7 cellular contexts compared by ENCODE assay signal in the genomic region with DNA sequence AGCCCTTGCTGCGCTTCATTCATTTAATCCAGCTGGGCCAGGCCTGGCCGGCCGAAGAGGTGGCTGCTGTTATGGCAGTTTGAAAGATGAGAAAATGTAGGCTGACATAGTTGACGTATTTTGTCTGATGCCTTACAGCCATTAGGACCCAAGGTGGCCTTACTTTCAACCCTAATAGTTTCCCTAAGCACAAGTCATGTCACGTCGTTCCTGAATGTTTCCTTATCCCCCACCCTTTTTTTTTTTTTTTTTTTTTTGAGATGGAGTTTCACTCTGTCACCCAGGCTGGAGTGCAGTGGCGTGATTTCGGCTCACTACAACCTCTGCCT. TPM values are rescaled to one million over a fixed set of nuclear protein-coding genes. Genes with fewer than 3 reads are reported as not detected.
DNase-seq lines count a peak whose midpoint lies in the region; ATAC-seq and TF ChIP-seq lines count a peak whose summit lies in the region.

No MANE protein-coding gene starts in this region.

- H3K4me1 ChIP-seq in iPS DF 6.9 (ENCODE audit: control insufficient read depth, insufficient read depth, low read length) = no peaks in the 10 kb centered on the region

- no peak for ATAC-seq in activated CD8-positive, alpha-beta T cell treated with anti-CD3 and anti-CD28 coated beads for 36 hours
- no peak for ATAC-seq in stimulated activated memory B cell treated with anti-CD40 and anti-IgM and Interleukin-4, amounts not matched to agents 10 μg/mL and 1 μg/mL and 100 μg/mL, for 72 hours
- ATAC-seq in GM21529 (IDR thresholded peaks at IDR 0.05; ENCODE audit: unreplicated experiment) = no peak

- POLR2A ChIA-PET in activated CD8-positive, alpha-beta T cell treated with anti-CD3 and anti-CD28 coated beads for 36 hours (lab: Charles Lee) = interaction anchor here (1.0 to 2.0 kb wide), 3 partner anchors 105 to 235 kb away, joined by 3 to 4 read pairs (median 4); a partner anchor contains a TSS

- H3K27me3 ChIP-seq in iPS DF 6.9 (ENCODE audit: control insufficient read depth, insufficient read depth, low read length) = no peaks in the 10 kb centered on the region

- intact Hi-C loops in activated CD8-positive, alpha-beta T cell treated with anti-CD3 and anti-CD28 coated beads for 36 hours (cut with micrococcal nuclease) = loop anchor here (5.0 kb wide), 1 partner anchor 217 kb away; a partner anchor contains a TSS

- DNase-seq in HFFc6 = no peak
- no peak for DNase-seq in activated CD8-positive, alpha-beta T cell treated with anti-CD3 and anti-CD28 coated beads for 36 hours
- DNase-seq in iPS DF 6.9 (ENCODE audit: low read depth, low spot score) = no peak
- DNase-seq in superior temporal gyrus (ENCODE audit: extremely low spot score) = no peak
- no peak for DNase-seq in OCI-M2 (lab: John Stamatoyannopoulos, UW; ENCODE audit: unreplicated experiment)

- H3K27ac ChIP-seq in iPS DF 6.9 (ENCODE audit: low read length) = no peak overlapping the region

- TF ChIP-seq CTCF in HFFc6 (IDR thresholded peaks at IDR 0.05) = peak; percentile 47
- peak; percentile 22 for TF ChIP-seq CTCF in activated CD8-positive, alpha-beta T cell treated with anti-CD3 and anti-CD28 coated beads for 36 hours (IDR thresholded peaks at IDR 0.05)

- H3K4me1 Mint-ChIP-seq in HFFc6 (ENCODE audit: low read depth) = peaks cover 18% of the 10 kb centered on the region
- peaks cover 35% of the 10 kb centered on the region for H3K4me1 Mint-ChIP-seq in activated CD8-positive, alpha-beta T cell treated with anti-CD3 and anti-CD28 coated beads for 36 hours (ENCODE audit: low read depth)
- peaks cover 30% of the 10 kb centered on the region for H3K4me1 Mint-ChIP-seq in stimulated activated memory B cell treated with anti-CD40 and anti-IgM and Interleukin-4, amounts not matched to agents 10 μg/mL and 1 μg/mL and 100 μg/mL, for 72 hours

- H3K27me3 Mint-ChIP-seq in HFFc6 (ENCODE audit: insufficient read depth) = no peaks in the 10 kb centered on the region
- H3K27me3 Mint-ChIP-seq in activated CD8-positive, alpha-beta T cell treated with anti-CD3 and anti-CD28 coated beads for 36 hours = peaks cover 3% of the 10 kb centered on the region
- no peaks in the 10 kb centered on the region for H3K27me3 Mint-ChIP-seq in stimulated activated memory B cell treated with anti-CD40 and anti-IgM and Interleukin-4, amounts not matched to agents 10 μg/mL and 1 μg/mL and 100 μg/mL, for 72 hours

- peak overlapping the region; percentile 98; the same call in 1 of the 2 replicates for H3K4me3 ChIP-seq in iPS DF 6.9 (ENCODE audit: low read length)

- H3K4me3 Mint-ChIP-seq in HFFc6 = peak overlapping the region; percentile 100
- H3K4me3 Mint-ChIP-seq in activated CD8-positive, alpha-beta T cell treated with anti-CD3 and anti-CD28 coated beads for 36 hours = peak overlapping the region; percentile 96
- H3K4me3 Mint-ChIP-seq in stimulated activated memory B cell treated with anti-CD40 and anti-IgM and Interleukin-4, amounts not matched to agents 10 μg/mL and 1 μg/mL and 100 μg/mL, for 72 hours = peak overlapping the region; percentile 96

- H3K36me3 ChIP-seq in iPS DF 6.9 (ENCODE audit: control insufficient read depth, insufficient read depth, low read length) = no peaks in the 10 kb centered on the region

- peak overlapping the region; percentile 97 for H3K27ac Mint-ChIP-seq in HFFc6
- peak overlapping the region; percentile 97 for H3K27ac Mint-ChIP-seq in activated CD8-positive, alpha-beta T cell treated with anti-CD3 and anti-CD28 coated beads for 36 hours
- peak overlapping the region; percentile 94 for H3K27ac Mint-ChIP-seq in stimulated activated memory B cell treated with anti-CD40 and anti-IgM and Interleukin-4, amounts not matched to agents 10 μg/mL and 1 μg/mL and 100 μg/mL, for 72 hours

- CTCF ChIA-PET in activated CD8-positive, alpha-beta T cell treated with anti-CD3 and anti-CD28 coated beads for 36 hours (lab: Charles Lee) = interaction anchor here (0.6 to 4.4 kb wide), 4 partner anchors 21 to 195 kb away, joined by 3 to 32 read pairs (median 3); no protein-coding TSS in a partner anchor

- no peaks in the 10 kb centered on the region for H3K9me3 ChIP-seq in iPS DF 6.9 (ENCODE audit: control insufficient read depth, insufficient read depth, low read length)

- H3K36me3 Mint-ChIP-seq in HFFc6 (ENCODE audit: low read depth) = peaks cover 10% of the 10 kb centered on the region; the same call in 1 of the 2 replicates
- H3K36me3 Mint-ChIP-seq in activated CD8-positive, alpha-beta T cell treated with anti-CD3 and anti-CD28 coated beads for 36 hours (ENCODE audit: low read depth) = peaks cover 26% of the 10 kb centered on the region
- H3K36me3 Mint-ChIP-seq in stimulated activated memory B cell treated with anti-CD40 and anti-IgM and Interleukin-4, amounts not matched to agents 10 μg/mL and 1 μg/mL and 100 μg/mL, for 72 hours = no peaks in the 10 kb centered on the region

- no peaks in the 10 kb centered on the region for H3K9me3 Mint-ChIP-seq in HFFc6
- H3K9me3 Mint-ChIP-seq in activated CD8-positive, alpha-beta T cell treated with anti-CD3 and anti-CD28 coated beads for 36 hours = no peaks in the 10 kb centered on the region
- H3K9me3 Mint-ChIP-seq in stimulated activated memory B cell treated with anti-CD40 and anti-IgM and Interleukin-4, amounts not matched to agents 10 μg/mL and 1 μg/mL and 100 μg/mL, for 72 hours = no peaks in the 10 kb centered on the region

- no CpG with 5 or more reads among the region's 8 CpGs for WGBS in iPS DF 6.9 (ENCODE audit: insufficient coverage, insufficient read length)

RNA-seq across cellular contexts. Expression of a gene that starts 0.3 kb away (rescaled TPM):
- total RNA-seq in HFFc6 (2021; fragmentation: NEBNext Ultra II Directional; extraction: Animal tissue kit (Norgen Biotek cat#: 25700)) = 100 to 1,000 TPM; 131 to 152 (median 138) TPM
- total RNA-seq in activated CD8-positive, alpha-beta T cell treated with anti-CD3 and anti-CD28 coated beads for 36 hours = 100 to 1,000 TPM; 159 to 166 TPM

RNA-seq across cellular contexts. Expression of a gene that starts 49.9 kb away (rescaled TPM):
- total RNA-seq in HFFc6 (2021; fragmentation: NEBNext Ultra II Directional; extraction: Animal tissue kit (Norgen Biotek cat#: 25700)) = 10 to 100 TPM; 20.3 to 24.2 (median 22.6) TPM
- 1 to 10 TPM; 5.1 to 6.0 TPM for total RNA-seq in activated CD8-positive, alpha-beta T cell treated with anti-CD3 and anti-CD28 coated beads for 36 hours
